In genomic region chr9:105359899-105360298, GRCh38 we compare ENCODE assay signal across 9 cellular contexts.
DNase-seq lines count a peak whose midpoint lies in the region; FAIRE-seq and TF ChIP-seq lines count a peak whose summit lies in the region.
"Had no signal": no experiment of that assay in that cellular context is flagged by ENCODE, and none has a peak within 500 bp of the region (broad histone marks: within the 10 kb centered on the region; RNA-seq: fewer than 3 reads in every experiment).

No MANE protein-coding gene starts in this region.

- H3K4me3 ChIP-seq in brain microvascular endothelial cell (ENCODE audit: low read depth, low read length), result no peak overlapping the region
- H3K4me3 ChIP-seq: SJSA1 had no signal

- H3K27ac ChIP-seq in brain microvascular endothelial cell, result no peak overlapping the region
- H3K27ac ChIP-seq: SJSA1 had no signal

- peak; percentile 20 for FAIRE-seq in urothelium cell line (lab: Jason Lieb, UNC)

- H3K27me3 ChIP-seq in brain microvascular endothelial cell (replicated peaks), result no peaks in the 10 kb centered on the region
- H3K27me3 ChIP-seq: SJSA1 had no signal

- in situ Hi-C loops in brain microvascular endothelial cell (cut with HindIII; ENCODE audit: low pct_ligation_motif_present, low sequenced_read_pairs) (no loop called here), ACHN (cut with HindIII; ENCODE audit: low pct_ligation_motif_present, low pct_unique_long_range_greater_than_20kb, low sequenced_read_pairs) (no loop called here)

- DNase-seq in stimulated activated naive CD4-positive, alpha-beta T cell treated with Interleukin-2 at 50 U/mL for 16 hours (lab: John Stamatoyannopoulos, UW), result peak; percentile 22
- DNase-seq in stimulated activated naive CD4-positive, alpha-beta T cell (lab: John Stamatoyannopoulos, UW), result no peak
- DNase-seq in M059J (ENCODE audit: low read depth) (peak; percentile 40), brain microvascular endothelial cell (peak; percentile 73), urothelium cell line (ENCODE audit: low spot score) (peak; percentile 67), nucleus accumbens (lab: John Stamatoyannopoulos, UW) (no peak), NCI-H748 (lab: John Stamatoyannopoulos, UW; ENCODE audit: unreplicated experiment) (no peak), ACHN (no peak)

- no peak for TF ChIP-seq CTCF in brain microvascular endothelial cell (IDR thresholded peaks at IDR 0.05; ENCODE audit: low read depth, low read length, missing control alignments)

- H3K36me3 ChIP-seq in brain microvascular endothelial cell (replicated peaks), result no peaks in the 10 kb centered on the region

Comparison
In these comparisons a context has a peak if more than half of its experiments do, and no peak if none do; other contexts are left out.
1. DNase-seq: peak in stimulated activated naive CD4-positive, alpha-beta T cell treated with Interleukin-2 at 50 U/mL for 16 hours (single experiment), M059J (single experiment), brain microvascular endothelial cell (single experiment) and urothelium cell line (single experiment); none in stimulated activated naive CD4-positive, alpha-beta T cell (0 of 6), nucleus accumbens (0 of 56), NCI-H748 (single experiment) and ACHN (single experiment).